ENCODE assay signal across 17 cellular contexts in the genomic region with DNA sequence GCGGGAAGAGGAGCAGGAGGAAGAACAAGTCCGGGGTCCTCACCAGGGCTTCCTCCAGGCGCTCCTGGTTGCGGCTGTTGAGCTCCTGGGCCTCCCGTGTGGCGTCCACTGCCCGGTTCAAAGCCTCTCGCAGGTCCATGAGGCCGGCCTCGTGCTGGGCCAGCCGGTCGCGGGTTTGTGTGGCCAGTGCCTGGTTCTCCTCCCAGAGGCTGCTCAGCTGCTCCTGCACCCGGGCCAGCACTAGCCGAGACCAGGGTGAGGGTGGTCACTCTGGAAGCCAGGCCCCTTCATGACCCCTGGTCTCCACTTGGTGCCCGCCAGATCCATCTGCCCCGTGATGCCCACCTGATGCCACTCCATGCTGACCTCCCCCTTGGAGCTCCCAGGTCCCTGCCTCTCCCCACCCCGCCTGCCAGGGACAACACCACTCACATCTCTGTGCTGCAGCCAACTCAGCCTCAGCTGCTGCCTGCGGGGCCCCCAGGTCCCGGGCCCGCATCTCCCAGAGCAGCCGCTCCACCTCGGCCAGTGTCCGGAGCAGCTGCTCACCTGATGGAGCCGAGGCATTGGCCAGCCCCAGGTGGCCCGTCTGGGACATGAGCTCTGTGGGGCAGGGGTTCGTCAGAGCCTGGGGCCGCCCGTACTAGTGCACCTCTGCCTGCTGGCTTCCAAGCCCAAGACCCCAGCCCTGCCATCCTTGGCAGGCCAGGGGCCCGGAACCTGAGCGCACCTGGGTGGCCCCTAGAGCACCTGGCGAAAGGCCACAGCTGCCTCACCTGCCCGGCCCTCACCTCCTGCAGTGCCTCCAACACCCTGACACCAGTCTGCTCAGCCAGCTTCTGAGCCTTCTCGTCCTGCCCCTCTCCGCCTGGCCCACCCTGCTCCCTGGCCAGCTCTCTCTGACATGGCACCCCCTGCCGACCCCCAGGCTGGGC. TPM values are rescaled to one million over a fixed set of nuclear protein-coding genes. Genes with fewer than 3 reads are reported as not detected.
DNase-seq lines count a peak whose midpoint lies in the region; ATAC-seq, FAIRE-seq and TF ChIP-seq lines count a peak whose summit lies in the region.
"Had no signal": no experiment of that assay in that cellular context is flagged by ENCODE, and none has a peak within 500 bp of the region (broad histone marks: within the 10 kb centered on the region; RNA-seq: fewer than 3 reads in every experiment).

No MANE protein-coding gene starts in this region.

- no peak overlapping the region for H3K4me2 ChIP-seq in H1 (ENCODE audit: insufficient read depth in 1 of 2, low read depth in 2 of 2, low read length in 2 of 2)
- H3K4me2 ChIP-seq in mesendoderm (ENCODE audit: low read length), result no peak overlapping the region
- H3K4me2 ChIP-seq: hepatocyte, KMS-11 had no signal

- H3K4ac ChIP-seq in H1 (replicated peaks; ENCODE audit: insufficient read length, low read depth, low read length) (no peak overlapping the region), mesendoderm (ENCODE audit: low read depth, low read length) (no peak overlapping the region)

- no peaks in the 10 kb centered on the region for H3K23me2 ChIP-seq in H1 (ENCODE audit: low read depth, low read length)

- no peak for DNase-seq in activated naive CD4-positive, alpha-beta T cell treated with Interleukin-2 at 50 U/mL for 16 hours
- DNase-seq in NAMALWA (ENCODE audit: low spot score), result peak; percentile 25
- DNase-seq in H1 (ENCODE audit: low read depth in 1 of 2, low spot score in 2 of 2), result no peak
- DNase-seq in stimulated activated naive B cell treated with anti-CD40 and anti-IgM and Interleukin-4, amounts not matched to agents 10 μg/mL and 1 μg/mL and 100 μg/mL, for 72 hours, result no peak
- no peak for DNase-seq in mesendoderm
- DNase-seq in MCF 10A (ENCODE audit: unreplicated experiment), result no peak
- DNase-seq: activated effector memory CD4-positive, alpha-beta T cell treated with Interleukin-2 at 50 U/mL for 16 hours; mucosa of descending colon; NCI-H1417 treated with DMSO at 0.1 percent for 48 hours; NK-92 treated with Interleukin-12 subunit alpha and Interleukin-12 subunit beta, amount 100 ng/mL, for 24 hours; SIG-M5 had no signal

- H2BK12ac ChIP-seq in H1 (ENCODE audit: low read depth, low read length), result no peak overlapping the region

- H2BK120ac ChIP-seq in H1 (replicated peaks; ENCODE audit: low read depth, low read length), result no peak overlapping the region
- no peak overlapping the region for H2BK120ac ChIP-seq in mesendoderm (ENCODE audit: low read depth, low read length)

- CTCF ChIA-PET in H1 (lab: Charles Lee; ENCODE audit: partially characterized antibody), result interaction anchor here (0.8 to 0.9 kb wide), 2 partner anchors 51 to 66 kb away, joined by 3 to 4 read pairs; no protein-coding TSS in a partner anchor
- CTCF ChIA-PET in MCF 10A (lab: Yijun Ruan, JAX), result no interaction called here

- no peaks in the 10 kb centered on the region for H3K27me3 ChIP-seq in H1 (replicated peaks in 1 of 4; ENCODE audit: control insufficient read depth in 3 of 4, extremely low read depth in 1 of 4, insufficient read depth in 3 of 4, low read length in 3 of 4)
- no peaks in the 10 kb centered on the region for H3K27me3 ChIP-seq in mesendoderm (ENCODE audit: insufficient read depth, low read length, poor library complexity)
- H3K27me3 ChIP-seq: hepatocyte had no signal

- H3K27me3 Mint-ChIP-seq in activated naive CD4-positive, alpha-beta T cell treated with anti-CD3 and anti-CD28 coated beads, Interleukin-2, amount 50 U/mL, for 24 hours, result no peaks in the 10 kb centered on the region
- no peaks in the 10 kb centered on the region for H3K27me3 Mint-ChIP-seq in stimulated activated naive B cell treated with anti-CD40 and anti-IgM and Interleukin-4, amounts not matched to agents 10 μg/mL and 1 μg/mL and 100 μg/mL, for 72 hours
- no peaks in the 10 kb centered on the region for H3K27me3 Mint-ChIP-seq in MCF 10A (ENCODE audit: insufficient read depth, unreplicated experiment)

- H3K9me3 Mint-ChIP-seq in activated naive CD4-positive, alpha-beta T cell treated with anti-CD3 and anti-CD28 coated beads, Interleukin-2, amount 50 U/mL, for 24 hours, result no peaks in the 10 kb centered on the region
- H3K9me3 Mint-ChIP-seq in stimulated activated naive B cell treated with anti-CD40 and anti-IgM and Interleukin-4, amounts not matched to agents 10 μg/mL and 1 μg/mL and 100 μg/mL, for 72 hours, result peaks cover 0 to 3% of the 10 kb centered on the region in 2 donors
- no peaks in the 10 kb centered on the region for H3K9me3 Mint-ChIP-seq in MCF 10A (ENCODE audit: unreplicated experiment)

- no peak overlapping the region for H3K14ac ChIP-seq in H1 (ENCODE audit: insufficient read length)

- H3K36me3 Mint-ChIP-seq in activated naive CD4-positive, alpha-beta T cell treated with anti-CD3 and anti-CD28 coated beads, Interleukin-2, amount 50 U/mL, for 24 hours, result no peaks in the 10 kb centered on the region
- peaks cover 15 to 17% of the 10 kb centered on the region in 2 donors for H3K36me3 Mint-ChIP-seq in stimulated activated naive B cell treated with anti-CD40 and anti-IgM and Interleukin-4, amounts not matched to agents 10 μg/mL and 1 μg/mL and 100 μg/mL, for 72 hours
- peaks cover 90% of the 10 kb centered on the region for H3K36me3 Mint-ChIP-seq in MCF 10A (ENCODE audit: insufficient read depth, unreplicated experiment)

- H3K18ac ChIP-seq in H1 (ENCODE audit: extremely low read depth, low read length) (no peak overlapping the region), mesendoderm (ENCODE audit: low read length) (no peak overlapping the region)

- no peak overlapping the region for H3K4me3 Mint-ChIP-seq in activated naive CD4-positive, alpha-beta T cell treated with anti-CD3 and anti-CD28 coated beads, Interleukin-2, amount 50 U/mL, for 24 hours
- H3K4me3 Mint-ChIP-seq in stimulated activated naive B cell treated with anti-CD40 and anti-IgM and Interleukin-4, amounts not matched to agents 10 μg/mL and 1 μg/mL and 100 μg/mL, for 72 hours, result no peak overlapping the region
- no peak overlapping the region for H3K4me3 Mint-ChIP-seq in MCF 10A (ENCODE audit: unreplicated experiment)

- peak overlapping the region; percentile 41 for H3K27ac Mint-ChIP-seq in activated naive CD4-positive, alpha-beta T cell treated with anti-CD3 and anti-CD28 coated beads, Interleukin-2, amount 50 U/mL, for 24 hours
- H3K27ac Mint-ChIP-seq in stimulated activated naive B cell treated with anti-CD40 and anti-IgM and Interleukin-4, amounts not matched to agents 10 μg/mL and 1 μg/mL and 100 μg/mL, for 72 hours, result peak overlapping the region; percentile 34
- no peak overlapping the region for H3K27ac Mint-ChIP-seq in MCF 10A (ENCODE audit: low read depth, unreplicated experiment)

- no peak overlapping the region for H2AFZ ChIP-seq in H1 (ENCODE audit: low read length)
- H2AFZ ChIP-seq: hepatocyte had no signal

- H4K5ac ChIP-seq in H1 (ENCODE audit: insufficient read length, low read depth, low read length) (no peak overlapping the region), mesendoderm (ENCODE audit: low read length) (no peak overlapping the region)

- H2BK20ac ChIP-seq in H1 (ENCODE audit: low read length), result no peak overlapping the region

- H3K4me3 ChIP-seq in H1 (ENCODE audit: extremely low read depth in 1 of 4, insufficient read depth in 2 of 4, low read depth in 3 of 4, low read length in 4 of 4) (no peak overlapping the region), mesendoderm (ENCODE audit: low read length) (no peak overlapping the region)
- H3K4me3 ChIP-seq: hepatocyte, mucosa of descending colon, skin epidermis had no signal

- no peak for TF ChIP-seq POLR2A in H1 (IDR thresholded peaks at IDR 0.05; ENCODE audit: control extremely low read depth in 1 of 2, low read depth in 2 of 2, low read length in 2 of 2)

- POLR2A ChIA-PET in H1 (lab: Charles Lee; ENCODE audit: partially characterized antibody) (interaction anchor here (0.8 to 3.4 kb wide), 8 partner anchors 10 to 50 kb away, joined by 3 to 40 read pairs (median 4); no protein-coding TSS in a partner anchor), MCF 10A (lab: Yijun Ruan, JAX) (interaction anchor here (0.8 to 1.5 kb wide), 7 partner anchors 9 to 46 kb away, joined by 3 to 10 read pairs (median 4); a partner anchor contains a TSS)

- peak; percentile 53 to 54 for ATAC-seq in stimulated activated naive B cell treated with anti-CD40 and anti-IgM and Interleukin-4, amounts not matched to agents 10 μg/mL and 1 μg/mL and 100 μg/mL, for 72 hours (replicated peaks)
- no peak for ATAC-seq in GM19467 (IDR thresholded peaks at IDR 0.05; ENCODE audit: unreplicated experiment)
- ATAC-seq: mucosa of descending colon had no signal

- peaks cover 0 to 4% of the 10 kb centered on the region in 2 experiments for H4K20me1 ChIP-seq in H1 (replicated peaks in 1 of 2; ENCODE audit: control insufficient read depth in 1 of 2, insufficient read depth in 2 of 2, low read length in 2 of 2)

- H3K36me3 ChIP-seq in H1 (ENCODE audit: control insufficient read depth in 2 of 4, insufficient read depth in 4 of 4, low read length in 3 of 4) (peaks cover 44 to 84% (median 69%) of the 10 kb centered on the region in 4 experiments), mesendoderm (ENCODE audit: control insufficient read depth, insufficient read depth, low read length) (peaks cover 8% of the 10 kb centered on the region)

- H3K9ac ChIP-seq in H1 (replicated peaks in 1 of 4; ENCODE audit: extremely low read depth in 1 of 4, low read depth in 3 of 4, low read length in 3 of 4), result no peak overlapping the region
- no peak overlapping the region for H3K9ac ChIP-seq in mesendoderm (ENCODE audit: low read length)
- H3K9ac ChIP-seq: KMS-11 had no signal

- no peak for TF ChIP-seq EP300 in H1 (IDR thresholded peaks at IDR 0.05; ENCODE audit: borderline replicate concordance in 1 of 2, low read depth in 2 of 2, low read length in 2 of 2)

- H4K8ac ChIP-seq in H1 (ENCODE audit: extremely low read depth, insufficient read depth, low read length), result peak overlapping the region; percentile 68
- H4K8ac ChIP-seq in mesendoderm (ENCODE audit: low read depth, low read length), result no peak overlapping the region

- H3K27ac ChIP-seq in H1 (ENCODE audit: low read depth, low read length) (no peak overlapping the region), mesendoderm (ENCODE audit: low read depth, low read length) (no peak overlapping the region)
- H3K27ac ChIP-seq: hepatocyte, KMS-11 had no signal

- no TSS peak for BruUV-seq in MCF 10A (replicated peaks; lab: Mats Ljungman, UMichigan)

- H3K79me2 ChIP-seq in H1 (ENCODE audit: control insufficient read depth in 1 of 2, insufficient read depth in 2 of 2, low read length in 2 of 2) (no peaks in the 10 kb centered on the region; a peak in 1 of 4 replicates), mesendoderm (ENCODE audit: control insufficient read depth, insufficient read depth, low read length) (no peaks in the 10 kb centered on the region)
- H3K79me2 ChIP-seq: hepatocyte had no signal

- H3K79me1 ChIP-seq in H1 (ENCODE audit: low read depth, low read length), result no peaks in the 10 kb centered on the region
- H3K79me1 ChIP-seq in mesendoderm (ENCODE audit: low read length), result no peaks in the 10 kb centered on the region

- no peaks in the 10 kb centered on the region for H3K4me1 ChIP-seq in H1 (replicated peaks in 1 of 4; ENCODE audit: control insufficient read depth in 3 of 4, insufficient read depth in 4 of 4, low read length in 3 of 4)
- no peaks in the 10 kb centered on the region for H3K4me1 ChIP-seq in mesendoderm (ENCODE audit: control insufficient read depth, low read depth, low read length)

- WGBS in H1 (ENCODE audit: extremely low coverage in 1 of 2, insufficient coverage in 1 of 2, insufficient read length in 1 of 2, insufficient replicate concordance in 2 of 2, low coverage in 1 of 2, low lambda C conversion rate in 2 of 2, missing lambda C conversion rate in 1 of 2), 2 experiments, result 95% methylated on average over 28 of the region's 36 CpGs; no CpG with 5 or more reads in 1 of the 2 experiments
- WGBS in mesendoderm (ENCODE audit: extremely low coverage, insufficient coverage, low lambda C conversion rate), result no CpG with 5 or more reads among the region's 36 CpGs

- TF ChIP-seq RAD21 in H1 (IDR thresholded peaks at IDR 0.05 in 1 of 2, conservative IDR thresholded peaks at IDR 0.05 in 1 of 2; ENCODE audit: low read depth in 2 of 2, low read length in 2 of 2), result no peak

- H3K4me1 Mint-ChIP-seq in activated naive CD4-positive, alpha-beta T cell treated with anti-CD3 and anti-CD28 coated beads, Interleukin-2, amount 50 U/mL, for 24 hours, result no peaks in the 10 kb centered on the region
- H3K4me1 Mint-ChIP-seq in stimulated activated naive B cell treated with anti-CD40 and anti-IgM and Interleukin-4, amounts not matched to agents 10 μg/mL and 1 μg/mL and 100 μg/mL, for 72 hours, result peaks cover 5% of the 10 kb centered on the region in 2 donors
- peaks cover 5% of the 10 kb centered on the region for H3K4me1 Mint-ChIP-seq in MCF 10A (ENCODE audit: insufficient read depth, unreplicated experiment)

- FAIRE-seq in H1 (lab: Jason Lieb, UNC), result no peak
- FAIRE-seq: D721Med had no signal

- no peak overlapping the region for H2BK15ac ChIP-seq in H1 (ENCODE audit: low read length)
- H2BK15ac ChIP-seq in mesendoderm (replicated peaks; ENCODE audit: low read depth), result no peak overlapping the region

- H3K23ac ChIP-seq in H1 (ENCODE audit: insufficient read length), result no peak overlapping the region
- no peak overlapping the region for H3K23ac ChIP-seq in mesendoderm (ENCODE audit: low read length)

- peaks cover 0 to 32% of the 10 kb centered on the region in 2 experiments; a peak in 2 of 4 replicates for H3K9me3 ChIP-seq in H1 (ENCODE audit: insufficient read depth in 2 of 2, low read depth in 1 of 2, low read length in 1 of 2)
- H3K9me3 ChIP-seq: mucosa of descending colon had no signal

- H4K91ac ChIP-seq in H1 (replicated peaks; ENCODE audit: insufficient read length, low read length), result no peak overlapping the region

- H2AK5ac ChIP-seq in H1 (ENCODE audit: low read depth, low read length) (no peak overlapping the region), mesendoderm (ENCODE audit: low read length) (no peak overlapping the region)

- no peak overlapping the region for H3K56ac ChIP-seq in H1 (replicated peaks; ENCODE audit: insufficient read length, low read depth, low read length)
- no peak overlapping the region for H3K56ac ChIP-seq in mesendoderm (ENCODE audit: low read length)

- TF ChIP-seq CTCF in H1 (IDR thresholded peaks at IDR 0.05; ENCODE audit: control extremely low read depth in 1 of 3, insufficient read depth in 1 of 3, low read depth in 1 of 3, low read length in 3 of 3), result no peak
- no peak for TF ChIP-seq CTCF in MCF 10A (IDR thresholded peaks at IDR 0.05; ENCODE audit: unreplicated experiment)

- H2BK5ac ChIP-seq in H1 (ENCODE audit: low read depth, low read length) (no peak overlapping the region), mesendoderm (ENCODE audit: low read length) (no peak overlapping the region)

- intact Hi-C loops in MCF 10A (cut with micrococcal nuclease), result no loop called here

RNA-seq across cellular contexts. Expression of a gene that starts 15.9 kb away (rescaled TPM):
- total RNA-seq in H1 (2021; fragmentation: NEBNext Ultra II Directional; extraction: Animal tissue kit (Norgen Biotek cat#: 25700)), result 126 and 138 TPM in 2 replicates
- polyA plus RNA-seq in H1 (2011; rRNA removed), result 214 and 260 TPM in 2 replicates
- polyA plus RNA-seq in H1 (2011; cell fraction: cytosol; rRNA removed), result 209 TPM
- polyA plus RNA-seq in H1 (2011; cell fraction: nucleus; rRNA removed), result 180 TPM
- polyA plus RNA-seq in H1 (2012, experiment 1 of 2), result 119 to 168 TPM (median 157 TPM) in 4 replicates
- polyA plus RNA-seq in H1 (2012, experiment 2 of 2), result 141 TPM
- 137 TPM for polyA plus RNA-seq in H1 (2013, experiment 1 of 2)
- polyA plus RNA-seq in H1 (2013, experiment 2 of 2), result 131 TPM
- polyA minus RNA-seq in H1 (2011; rRNA and poly(A)+ RNA removed), result 39.2 and 45.4 TPM in 2 replicates
- 68.0 TPM for polyA minus RNA-seq in H1 (2011; cell fraction: cytosol; rRNA and poly(A)+ RNA removed)
- polyA minus RNA-seq in H1 (2011; cell fraction: nucleus; rRNA and poly(A)+ RNA removed), result 67.0 TPM
- 166 TPM for polyA plus RNA-seq in mesendoderm (2013, experiment 1 of 2)
- polyA plus RNA-seq in mesendoderm (2013, experiment 2 of 2), result 164 TPM
- 98.0 and 127 TPM in 2 replicates for total RNA-seq in MCF 10A (2022)

RNA-seq across cellular contexts. Expression of a gene that starts 48.4 kb away (rescaled TPM):
- total RNA-seq in H1 (2021; fragmentation: NEBNext Ultra II Directional; extraction: Animal tissue kit (Norgen Biotek cat#: 25700)), result 210 and 225 TPM in 2 replicates
- polyA plus RNA-seq in H1 (2011; rRNA removed), result 34.4 and 90.7 TPM in 2 replicates
- polyA plus RNA-seq in H1 (2011; cell fraction: cytosol; rRNA removed), result 57.6 TPM
- polyA plus RNA-seq in H1 (2011; cell fraction: nucleus; rRNA removed), result 648 TPM
- 136 to 235 TPM (median 223 TPM) in 4 replicates for polyA plus RNA-seq in H1 (2012, experiment 1 of 2)
- polyA plus RNA-seq in H1 (2012, experiment 2 of 2), result 130 TPM
- 107 TPM for polyA plus RNA-seq in H1 (2013, experiment 1 of 2)
- polyA plus RNA-seq in H1 (2013, experiment 2 of 2), result 82.4 TPM
- polyA minus RNA-seq in H1 (2011; rRNA and poly(A)+ RNA removed), result 24.2 and 31.4 TPM in 2 replicates
- polyA minus RNA-seq in H1 (2011; cell fraction: cytosol; rRNA and poly(A)+ RNA removed), result 70.1 TPM
- polyA minus RNA-seq in H1 (2011; cell fraction: nucleus; rRNA and poly(A)+ RNA removed), result 212 TPM
- polyA plus RNA-seq in mesendoderm (2013, experiment 1 of 2), result 39.1 TPM
- 37.2 TPM for polyA plus RNA-seq in mesendoderm (2013, experiment 2 of 2)
- total RNA-seq in MCF 10A (2022), result 266 and 292 TPM in 2 replicates
